Comparison of ENCODE assay signal across 26 cellular contexts in genomic region chr15:62440310-62440709, GRCh38. TPM values are rescaled to one million over a fixed set of nuclear protein-coding genes. Genes with fewer than 3 reads are reported as not detected.
DNase-seq lines count a peak whose midpoint lies in the region; TF ChIP-seq lines count a peak whose summit lies in the region.
"Had no signal": no experiment of that assay in that cellular context is flagged by ENCODE, and none has a peak within 500 bp of the region (broad histone marks: within the 10 kb centered on the region; RNA-seq: fewer than 3 reads in every experiment).

No MANE protein-coding gene starts in this region.

- TF ChIP-seq POLR2A in prostate gland (IDR thresholded peaks at IDR 0.05): no peak
- TF ChIP-seq POLR2A in esophagus muscularis mucosa (IDR thresholded peaks at IDR 0.05; ENCODE audit: low read depth): no peak

- peak overlapping the region; percentile 41 to 50 for H3K27ac ChIP-seq in ascending aorta
- peak overlapping the region; percentile 58 to 72 for H3K27ac ChIP-seq in prostate gland
- H3K27ac ChIP-seq in tibial artery: peak overlapping the region; percentile 30 to 44
- H3K27ac ChIP-seq in esophagus muscularis mucosa (replicated peaks in 1 of 4): peak overlapping the region in 1 of 4 donors; percentile 66
- H3K27ac ChIP-seq: 22Rv1, brain microvascular endothelial cell, foreskin keratinocyte, skin epidermis had no signal

- intact Hi-C loops in ascending aorta (cut with DNase I) (no loop called here), prostate gland (cut with DNase I) (no loop called here), tibial artery (cut with DNase I; ENCODE audit: low total_unique reads) (no loop called here), esophagus muscularis mucosa (cut with DNase I) (no loop called here)

- no peak for TF ChIP-seq EP300 in esophagus muscularis mucosa (IDR thresholded peaks at IDR 0.05)

- H3K27me3 ChIP-seq in ascending aorta (no peaks in the 10 kb centered on the region), prostate gland (replicated peaks; ENCODE audit: insufficient read depth) (no peaks in the 10 kb centered on the region), tibial artery (no peaks in the 10 kb centered on the region), esophagus muscularis mucosa (no peaks in the 10 kb centered on the region)
- H3K27me3 ChIP-seq: adrenal gland, brain microvascular endothelial cell, foreskin keratinocyte, heart right ventricle had no signal

- WGBS in prostate gland: 31% methylated on average over 7 of the region's 7 CpGs
- 84% methylated on average over 7 of the region's 7 CpGs for WGBS in esophagus muscularis mucosa

- H3K36me3 ChIP-seq in ascending aorta (no peaks in the 10 kb centered on the region), prostate gland (no peaks in the 10 kb centered on the region), tibial artery (no peaks in the 10 kb centered on the region), esophagus muscularis mucosa (no peaks in the 10 kb centered on the region)
- H3K36me3 ChIP-seq: adrenal gland, brain microvascular endothelial cell, heart right ventricle had no signal

- H3K4me3 ChIP-seq in ascending aorta (peak overlapping the region in 1 of 2 donors; percentile 27), prostate gland (no peak overlapping the region), tibial artery (no peak overlapping the region), esophagus muscularis mucosa (no peak overlapping the region)
- H3K4me3 ChIP-seq: adrenal gland, heart right ventricle, skin epidermis had no signal

- DNase-seq in NCI-H2227 (lab: John Stamatoyannopoulos, UW; ENCODE audit: unreplicated experiment): peak; percentile 20
- DNase-seq in NCI-H2227 treated with DMSO at 0.1 percent for 48 hours (lab: John Stamatoyannopoulos, UW): no peak
- DNase-seq in ascending aorta (ENCODE audit: low spot score in 2 of 2): no peak
- peak; percentile 29 for DNase-seq in prostate gland (ENCODE audit: low spot score)
- DNase-seq in tibial artery: no peak
- DNase-seq in UCSD-AML1 (lab: John Stamatoyannopoulos, UW; ENCODE audit: unreplicated experiment): no peak
- DNase-seq in dermis blood vessel endothelial cell: no peak
- no peak for DNase-seq in esophagus muscularis mucosa (ENCODE audit: extremely low spot score)
- DNase-seq: activated CD4-positive, alpha-beta T cell treated with anti-CD3 and anti-CD28 coated beads, Interleukin-2, amount 50 U/mL, for 48 hours; activated naive CD4-positive, alpha-beta T cell treated with Interleukin-2 at 50 U/mL for 16 hours; brain microvascular endothelial cell; CD4-positive, CD25-positive, alpha-beta regulatory T cell; effector memory CD4-positive, alpha-beta T cell; foreskin keratinocyte; GOT3; heart right ventricle; mesendoderm; NCI-H1048; NCI-H1694 treated with DMSO at 0.1 percent for 48 hours; NCI-H2171 treated with DMSO at 0.1 percent for 48 hours; NCI-H69; SIG-M5; T-cell had no signal

- H3K4me1 ChIP-seq in ascending aorta (peaks cover 0 to 43% of the 10 kb centered on the region in 2 donors), prostate gland (replicated peaks) (peaks cover 5% of the 10 kb centered on the region), tibial artery (peaks cover 0 to 27% (median 10%) of the 10 kb centered on the region in 4 donors), esophagus muscularis mucosa (peaks cover 11 to 35% (median 22%) of the 10 kb centered on the region in 4 donors)

- H3K9me3 ChIP-seq in ascending aorta (no peaks in the 10 kb centered on the region), prostate gland (no peaks in the 10 kb centered on the region), tibial artery (no peaks in the 10 kb centered on the region), esophagus muscularis mucosa (no peaks in the 10 kb centered on the region)
- H3K9me3 ChIP-seq: adrenal gland, heart right ventricle had no signal

- TF ChIP-seq CTCF in ascending aorta (IDR thresholded peaks at IDR 0.05) (no peak), prostate gland (IDR thresholded peaks at IDR 0.05) (no peak), tibial artery (IDR thresholded peaks at IDR 0.05) (no peak), esophagus muscularis mucosa (IDR thresholded peaks at IDR 0.05) (no peak)

RNA-seq across cellular contexts. Expression of gene TLN2, which starts 50.0 kb away (rescaled TPM):
- total RNA-seq in ascending aorta (30.3 TPM), prostate gland (10 to 100 TPM in 1 of 2 donors, 1 to 10 TPM in 1; 5.0 to 27.0 TPM), dermis blood vessel endothelial cell (4.4 and 6.4 TPM in 2 replicates), esophagus muscularis mucosa (10 to 100 TPM; 11.2 to 20.0 (median 15.1) TPM)

Comparison
In these comparisons a context has a peak if more than half of its experiments do, and no peak if none do; other contexts are left out.
1. DNase-seq: peak in NCI-H2227 (single experiment) and prostate gland (single experiment); none in NCI-H2227 treated with DMSO at 0.1 percent for 48 hours (single experiment), ascending aorta (0 of 2), tibial artery (0 of 2), UCSD-AML1 (single experiment), dermis blood vessel endothelial cell (single experiment) and esophagus muscularis mucosa (single experiment).